1 cellular context compared by ENCODE assay signal in genomic region chr2:55108456-55108855, GRCh38.
TF ChIP-seq lines count a peak whose summit lies in the region.

No MANE protein-coding gene starts in this region.

TF ChIP-seq in HepG2, 621 proteins besides CTCF, POLR2A, EP300 and RAD21:
- TF ChIP-seq ZBTB40 (IDR thresholded peaks at IDR 0.05) = peak; percentile 34; the same call in 1 of the 2 replicates
- no peak for TF ChIP-seq ZBTB40 (CRISPR knock-in tag; IDR thresholded peaks at IDR 0.05)
- TF ChIP-seq ZNF367 (CRISPR knock-in tag; IDR thresholded peaks at IDR 0.05; ENCODE audit: borderline replicate concordance) = no peak
